Comparison of ENCODE assay signal across 1 cellular context in genomic region chr11:119376197-119376847, GRCh38.
A peak's percentile ranks its signal among the peaks of the same experiment; 100 is the strongest.
TF ChIP-seq lines count a peak whose summit lies in the region.

No MANE protein-coding gene starts in this region.

TF ChIP-seq in HepG2, 621 proteins besides CTCF, POLR2A, EP300 and RAD21 (continued from another document and continues in another):
- peak; percentile 87 for TF ChIP-seq ARID4A (CRISPR knock-in tag; IDR thresholded peaks at IDR 0.05; ENCODE audit: borderline replicate concordance)
- peak; percentile 79 for TF ChIP-seq BHLHE40 (IDR thresholded peaks at IDR 0.05; ENCODE audit: low read length)
- no peak for TF ChIP-seq KLF13 (CRISPR knock-in tag; IDR thresholded peaks at IDR 0.05)
- TF ChIP-seq, protein P1, sequence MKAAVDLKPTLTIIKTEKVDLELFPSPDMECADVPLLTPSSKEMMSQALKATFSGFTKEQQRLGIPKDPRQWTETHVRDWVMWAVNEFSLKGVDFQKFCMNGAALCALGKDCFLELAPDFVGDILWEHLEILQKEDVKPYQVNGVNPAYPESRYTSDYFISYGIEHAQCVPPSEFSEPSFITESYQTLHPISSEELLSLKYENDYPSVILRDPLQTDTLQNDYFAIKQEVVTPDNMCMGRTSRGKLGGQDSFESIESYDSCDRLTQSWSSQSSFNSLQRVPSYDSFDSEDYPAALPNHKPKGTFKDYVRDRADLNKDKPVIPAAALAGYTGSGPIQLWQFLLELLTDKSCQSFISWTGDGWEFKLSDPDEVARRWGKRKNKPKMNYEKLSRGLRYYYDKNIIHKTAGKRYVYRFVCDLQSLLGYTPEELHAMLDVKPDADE (CRISPR knock-in tag; IDR thresholded peaks at IDR 0.05) = no peak
- TF ChIP-seq RBM22 (optimal IDR thresholded peaks at IDR 0.05; ENCODE audit: low read length) = peak; percentile 92
- TF ChIP-seq, protein P2, sequence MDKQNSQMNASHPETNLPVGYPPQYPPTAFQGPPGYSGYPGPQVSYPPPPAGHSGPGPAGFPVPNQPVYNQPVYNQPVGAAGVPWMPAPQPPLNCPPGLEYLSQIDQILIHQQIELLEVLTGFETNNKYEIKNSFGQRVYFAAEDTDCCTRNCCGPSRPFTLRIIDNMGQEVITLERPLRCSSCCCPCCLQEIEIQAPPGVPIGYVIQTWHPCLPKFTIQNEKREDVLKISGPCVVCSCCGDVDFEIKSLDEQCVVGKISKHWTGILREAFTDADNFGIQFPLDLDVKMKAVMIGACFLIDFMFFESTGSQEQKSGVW (CRISPR knock-in tag; IDR thresholded peaks at IDR 0.05; ENCODE audit: borderline replicate concordance) = no peak
- TF ChIP-seq ZSCAN20 (CRISPR knock-in tag; IDR thresholded peaks at IDR 0.05; ENCODE audit: borderline replicate concordance) = no peak
- TF ChIP-seq ZNF513 (CRISPR knock-in tag; conservative IDR thresholded peaks at IDR 0.05) = no peak
- TF ChIP-seq, protein P3, sequence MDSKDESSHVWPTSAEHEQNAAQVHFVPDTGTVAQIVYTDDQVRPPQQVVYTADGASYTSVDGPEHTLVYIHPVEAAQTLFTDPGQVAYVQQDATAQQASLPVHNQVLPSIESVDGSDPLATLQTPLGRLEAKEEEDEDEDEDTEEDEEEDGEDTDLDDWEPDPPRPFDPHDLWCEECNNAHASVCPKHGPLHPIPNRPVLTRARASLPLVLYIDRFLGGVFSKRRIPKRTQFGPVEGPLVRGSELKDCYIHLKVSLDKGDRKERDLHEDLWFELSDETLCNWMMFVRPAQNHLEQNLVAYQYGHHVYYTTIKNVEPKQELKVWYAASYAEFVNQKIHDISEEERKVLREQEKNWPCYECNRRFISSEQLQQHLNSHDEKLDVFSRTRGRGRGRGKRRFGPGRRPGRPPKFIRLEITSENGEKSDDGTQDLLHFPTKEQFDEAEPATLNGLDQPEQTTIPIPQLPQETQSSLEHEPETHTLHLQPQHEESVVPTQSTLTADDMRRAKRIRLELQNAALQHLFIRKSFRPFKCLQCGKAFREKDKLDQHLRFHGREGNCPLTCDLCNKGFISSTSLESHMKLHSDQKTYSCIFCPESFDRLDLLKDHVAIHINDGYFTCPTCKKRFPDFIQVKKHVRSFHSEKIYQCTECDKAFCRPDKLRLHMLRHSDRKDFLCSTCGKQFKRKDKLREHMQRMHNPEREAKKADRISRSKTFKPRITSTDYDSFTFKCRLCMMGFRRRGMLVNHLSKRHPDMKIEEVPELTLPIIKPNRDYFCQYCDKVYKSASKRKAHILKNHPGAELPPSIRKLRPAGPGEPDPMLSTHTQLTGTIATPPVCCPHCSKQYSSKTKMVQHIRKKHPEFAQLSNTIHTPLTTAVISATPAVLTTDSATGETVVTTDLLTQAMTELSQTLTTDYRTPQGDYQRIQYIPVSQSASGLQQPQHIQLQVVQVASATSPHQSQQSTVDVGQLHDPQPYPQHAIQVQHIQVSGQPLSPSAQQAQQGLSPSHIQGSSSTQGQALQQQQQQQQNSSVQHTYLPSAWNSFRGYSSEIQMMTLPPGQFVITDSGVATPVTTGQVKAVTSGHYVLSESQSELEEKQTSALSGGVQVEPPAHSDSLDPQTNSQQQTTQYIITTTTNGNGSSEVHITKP (CRISPR knock-in tag; IDR thresholded peaks at IDR 0.05; ENCODE audit: low read depth) = peak; percentile 76; the same call in 1 of the 2 replicates
- TF ChIP-seq ZNF639 (CRISPR knock-in tag; conservative IDR thresholded peaks at IDR 0.05) = peak; percentile 73; the same call in 1 of the 2 replicates
- TF ChIP-seq LCORL (IDR thresholded peaks at IDR 0.05) = no peak
- peak; percentile 56; the same call in 1 of the 2 replicates for TF ChIP-seq LCORL (CRISPR knock-in tag; IDR thresholded peaks at IDR 0.05)
- no peak for TF ChIP-seq HHEX (CRISPR knock-in tag; IDR thresholded peaks at IDR 0.05)
- TF ChIP-seq MAX (IDR thresholded peaks at IDR 0.05) = peak; percentile 94
- peak; percentile 45; the same call in 1 of the 2 replicates for TF ChIP-seq ARNT2 (CRISPR knock-in tag; IDR thresholded peaks at IDR 0.05; ENCODE audit: low read depth)
- TF ChIP-seq ZKSCAN1 (IDR thresholded peaks at IDR 0.05; ENCODE audit: low read length) = no peak
- TF ChIP-seq, protein P4, sequence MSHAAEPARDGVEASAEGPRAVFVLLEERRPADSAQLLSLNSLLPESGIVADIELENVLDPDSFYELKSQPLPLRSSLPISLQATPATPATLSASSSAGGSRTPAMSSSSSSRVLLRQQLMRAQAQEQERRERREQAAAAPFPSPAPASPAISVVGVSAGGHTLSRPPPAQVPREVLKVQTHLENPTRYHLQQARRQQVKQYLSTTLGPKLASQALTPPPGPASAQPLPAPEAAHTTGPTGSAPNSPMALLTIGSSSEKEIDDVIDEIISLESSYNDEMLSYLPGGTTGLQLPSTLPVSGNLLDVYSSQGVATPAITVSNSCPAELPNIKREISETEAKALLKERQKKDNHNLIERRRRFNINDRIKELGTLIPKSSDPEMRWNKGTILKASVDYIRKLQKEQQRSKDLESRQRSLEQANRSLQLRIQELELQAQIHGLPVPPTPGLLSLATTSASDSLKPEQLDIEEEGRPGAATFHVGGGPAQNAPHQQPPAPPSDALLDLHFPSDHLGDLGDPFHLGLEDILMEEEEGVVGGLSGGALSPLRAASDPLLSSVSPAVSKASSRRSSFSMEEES (CRISPR knock-in tag; IDR thresholded peaks at IDR 0.05) = peak; percentile 74
- TF ChIP-seq CC2D1A (CRISPR knock-in tag; IDR thresholded peaks at IDR 0.05) = no peak
- TF ChIP-seq ZNF24 (IDR thresholded peaks at IDR 0.05) = no peak
- no peak for TF ChIP-seq ZNF75D (CRISPR knock-in tag; IDR thresholded peaks at IDR 0.05; ENCODE audit: borderline replicate concordance)
- TF ChIP-seq, protein P5, sequence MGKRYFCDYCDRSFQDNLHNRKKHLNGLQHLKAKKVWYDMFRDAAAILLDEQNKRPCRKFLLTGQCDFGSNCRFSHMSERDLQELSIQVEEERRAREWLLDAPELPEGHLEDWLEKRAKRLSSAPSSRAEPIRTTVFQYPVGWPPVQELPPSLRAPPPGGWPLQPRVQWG (CRISPR knock-in tag; IDR thresholded peaks at IDR 0.05; ENCODE audit: borderline replicate concordance, low read depth) = no peak
- no peak for TF ChIP-seq ZBTB2 (CRISPR knock-in tag; IDR thresholded peaks at IDR 0.05; ENCODE audit: low read depth)
- TF ChIP-seq ZBTB38 (CRISPR knock-in tag; IDR thresholded peaks at IDR 0.05) = peak; percentile 88
- TF ChIP-seq MXI1 (IDR thresholded peaks at IDR 0.05; ENCODE audit: borderline replicate concordance, low read depth, low read length) = peak; percentile 88; the same call in 2 of the 3 replicates
- no peak for TF ChIP-seq HNRNPK (IDR thresholded peaks at IDR 0.05; ENCODE audit: low read depth, low read length, poor library complexity, severe bottlenecking)
- TF ChIP-seq, protein P6, sequence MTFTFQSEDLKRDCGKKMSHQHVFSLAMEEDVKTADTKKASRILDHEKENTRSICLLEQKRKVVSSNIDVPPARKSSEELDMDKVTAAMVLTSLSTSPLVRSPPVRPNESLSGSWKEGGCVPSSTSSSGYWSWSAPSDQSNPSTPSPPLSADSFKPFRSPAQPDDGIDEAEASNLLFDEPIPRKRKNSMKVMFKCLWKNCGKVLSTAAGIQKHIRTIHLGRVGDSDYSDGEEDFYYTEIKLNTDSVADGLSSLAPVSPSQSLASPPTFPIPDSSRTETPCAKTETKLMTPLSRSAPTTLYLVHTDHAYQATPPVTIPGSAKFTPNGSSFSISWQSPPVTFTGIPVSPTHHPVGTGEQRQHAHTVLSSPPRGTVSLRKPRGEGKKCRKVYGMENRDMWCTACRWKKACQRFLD (CRISPR knock-in tag; IDR thresholded peaks at IDR 0.05; ENCODE audit: borderline replicate concordance) = no peak
- no peak for TF ChIP-seq ZMYM2 (CRISPR knock-in tag; IDR thresholded peaks at IDR 0.05)
